2 cellular contexts compared by ENCODE assay signal in the genomic region with DNA sequence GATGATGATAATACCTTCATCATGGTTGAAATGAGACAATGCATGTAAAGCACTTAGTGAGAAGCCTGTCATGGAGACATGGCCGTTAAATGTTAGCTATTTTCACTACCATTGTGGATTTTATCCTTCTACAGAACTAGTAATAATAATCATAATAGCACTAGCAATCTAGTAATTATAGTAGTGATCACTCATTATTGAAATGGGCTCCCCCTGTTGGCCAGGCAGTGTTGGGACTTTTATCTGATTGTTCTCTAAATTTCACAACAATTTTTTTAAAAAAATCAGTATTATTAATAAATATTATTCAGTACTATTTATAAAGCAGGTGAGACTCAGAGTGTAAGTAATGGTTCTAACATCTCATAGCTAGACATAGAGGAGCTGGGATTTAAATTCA.
TF ChIP-seq lines count a peak whose summit lies in the region.

No MANE protein-coding gene starts in this region.

TF ChIP-seq in IMR-90, 13 proteins besides CTCF, POLR2A, EP300 and RAD21:
- TF ChIP-seq USF2 (IDR thresholded peaks at IDR 0.05; ENCODE audit: low read depth, low read length) (no peak), SMC3 (IDR thresholded peaks at IDR 0.05; ENCODE audit: low read depth, low read length) (peak; percentile 29; the same call in 1 of the 2 replicates)

TF ChIP-seq in GM12878, 131 proteins besides CTCF, POLR2A, EP300 and RAD21:
- TF ChIP-seq IKZF1 (conservative IDR thresholded peaks at IDR 0.05) (no peak), SMC3 (IDR thresholded peaks at IDR 0.05; ENCODE audit: borderline replicate concordance, low read length) (peak; percentile 23; the same call in 1 of the 2 replicates), CREB1 (IDR thresholded peaks at IDR 0.05; ENCODE audit: low read depth) (no peak)
